ENCODE assay signal across 11 cellular contexts in the genomic region with DNA sequence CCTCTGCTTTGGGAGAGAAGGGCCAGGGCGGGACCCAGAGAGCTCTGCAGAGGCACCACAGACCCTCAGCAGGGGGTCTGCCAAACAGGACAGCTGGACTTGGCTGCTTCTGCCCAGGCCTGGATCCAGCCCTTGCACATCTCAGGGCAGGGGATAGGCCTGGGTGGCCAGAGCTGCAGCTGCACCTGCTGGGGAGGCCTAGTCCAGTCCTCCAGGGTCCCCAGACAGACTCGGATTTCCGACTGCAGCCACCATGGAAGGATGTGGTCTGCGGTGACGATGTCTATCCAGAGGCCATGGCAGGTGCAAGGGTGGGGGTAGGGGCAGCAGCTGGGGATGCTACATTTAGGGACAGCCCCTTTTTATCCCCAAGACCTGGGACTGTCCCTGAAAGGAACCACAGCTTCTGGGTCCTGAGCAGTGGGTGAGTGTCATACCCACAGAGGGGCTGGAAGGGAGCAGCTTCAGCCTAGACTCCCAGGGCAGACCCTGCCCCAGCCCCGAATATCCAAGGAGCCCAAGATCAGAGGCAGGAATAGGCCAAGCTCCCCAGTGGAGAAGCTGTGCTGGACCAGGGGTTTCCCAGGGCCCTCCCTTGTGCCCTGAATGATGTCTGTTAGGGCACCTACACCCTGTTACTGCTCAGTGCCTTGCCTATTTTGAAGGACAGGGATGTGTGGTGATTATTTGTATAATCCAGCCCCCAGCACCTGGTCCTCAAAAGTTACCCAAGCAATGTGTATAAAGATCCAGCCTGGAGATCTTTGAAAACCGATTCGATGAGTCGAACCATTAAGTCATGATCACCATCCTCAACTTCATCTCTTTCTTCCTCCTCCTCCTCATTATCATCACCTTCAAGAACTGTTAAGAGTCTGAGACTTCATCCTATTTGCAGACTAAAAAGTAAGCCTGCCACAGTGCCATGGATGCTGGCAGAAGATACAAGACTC. TPM values are rescaled to one million over a fixed set of nuclear protein-coding genes. Genes with fewer than 3 reads are reported as not detected.
DNase-seq lines count a peak whose midpoint lies in the region; ATAC-seq and TF ChIP-seq lines count a peak whose summit lies in the region.
"Had no signal": no experiment of that assay in that cellular context is flagged by ENCODE, and none has a peak within 500 bp of the region (broad histone marks: within the 10 kb centered on the region; RNA-seq: fewer than 3 reads in every experiment).

No MANE protein-coding gene starts in this region.

- intact Hi-C loops in left lung (cut with DNase I), result no loop called here

- no peak overlapping the region for H3K4me3 ChIP-seq in Loucy (ENCODE audit: low read length, poor library complexity, severe bottlenecking)
- no peak overlapping the region for H3K4me3 ChIP-seq in left lung
- H3K4me3 ChIP-seq: thoracic aorta had no signal

- TF ChIP-seq CTCF in Loucy (conservative IDR thresholded peaks at IDR 0.05; ENCODE audit: low read length) (no peak), left lung (IDR thresholded peaks at IDR 0.05) (no peak)

- H3K4me1 ChIP-seq in Loucy (ENCODE audit: insufficient read depth, low read length, poor library complexity, severe bottlenecking) (peaks cover 16% of the 10 kb centered on the region), left lung (no peaks in the 10 kb centered on the region)

- ATAC-seq in GM18517 (IDR thresholded peaks at IDR 0.05; ENCODE audit: unreplicated experiment) (peak; percentile 53), GM21619 (IDR thresholded peaks at IDR 0.05; ENCODE audit: unreplicated experiment) (peak; percentile 71), left lung (no peak)

- no peak overlapping the region for H3K9ac ChIP-seq in Loucy (ENCODE audit: low read depth, low read length, poor library complexity, severe bottlenecking)

- H3K4me2 ChIP-seq in Loucy (ENCODE audit: low read depth, low read length, poor library complexity, severe bottlenecking), result peak overlapping the region; percentile 14

- no peak overlapping the region for H3K27ac ChIP-seq in left lung
- H3K27ac ChIP-seq: thoracic aorta had no signal

- no peaks in the 10 kb centered on the region for H4K20me1 ChIP-seq in Loucy (ENCODE audit: insufficient read depth, low read length, poor library complexity, severe bottlenecking)

- H3K36me3 ChIP-seq in Loucy (ENCODE audit: insufficient read depth, low read length) (no peaks in the 10 kb centered on the region), left lung (no peaks in the 10 kb centered on the region)
- H3K36me3 ChIP-seq: thoracic aorta had no signal

- no peaks in the 10 kb centered on the region for H3K9me2 ChIP-seq in Loucy (replicated peaks; ENCODE audit: low read depth, low read length)

- H3K79me2 ChIP-seq in Loucy (ENCODE audit: insufficient read depth, low read length), result no peaks in the 10 kb centered on the region

- H3K27me3 ChIP-seq in Loucy (ENCODE audit: insufficient read depth, low read length, poor library complexity, severe bottlenecking), result peaks cover 34% of the 10 kb centered on the region
- peaks cover 0 to 35% of the 10 kb centered on the region in 2 donors for H3K27me3 ChIP-seq in left lung

- H3K9me3 ChIP-seq in Loucy (ENCODE audit: insufficient read depth, low read depth, low read length) (no peaks in the 10 kb centered on the region), left lung (no peaks in the 10 kb centered on the region)
- H3K9me3 ChIP-seq: thoracic aorta had no signal

- peak; percentile 69 for DNase-seq in mesenteric fat pad (ENCODE audit: low spot score)
- no peak for DNase-seq in hepatic stellate cell (ENCODE audit: low spot score)
- no peak for DNase-seq in left lung
- DNase-seq in 8988T, result no peak
- no peak for DNase-seq in AG20443 (ENCODE audit: low spot score)

- H2AFZ ChIP-seq in Loucy (ENCODE audit: low read length), result no peak overlapping the region

- H3F3A ChIP-seq in Loucy (ENCODE audit: low read depth), result no peaks in the 10 kb centered on the region

RNA-seq across cellular contexts. Expression of a gene that starts 2.5 kb away (rescaled TPM):
- total RNA-seq in mesenteric fat pad (not detected), left lung (10 to 100 TPM in 1 of 2 donors, 1 to 10 TPM in 1; 8.1 to 10.6 TPM)
- total RNA-seq: activated CD8-positive, alpha-beta memory T cell treated with anti-CD3 and anti-CD28 coated beads for 36 hours; neural crest cell had no signal
